8 cellular contexts compared by ENCODE assay signal in genomic region chr22:35914665-35915476, GRCh38.
DNase-seq lines count a peak whose midpoint lies in the region; ATAC-seq and TF ChIP-seq lines count a peak whose summit lies in the region.

No MANE protein-coding gene starts in this region.

- H3K27me3 ChIP-seq in IMR-90 (ENCODE audit: control insufficient read depth, insufficient read depth, low read length) (no peaks in the 10 kb centered on the region), Peyer's patch (no peaks in the 10 kb centered on the region), right lobe of liver (no peaks in the 10 kb centered on the region)

- TF ChIP-seq POLR2A in IMR-90 (IDR thresholded peaks at IDR 0.05; ENCODE audit: low read depth, low read length) = no peak
- TF ChIP-seq POLR2A in Peyer's patch (IDR thresholded peaks at IDR 0.05) = no peak
- no peak for TF ChIP-seq POLR2A in right lobe of liver (IDR thresholded peaks at IDR 0.05)

- H3K27ac ChIP-seq in IMR-90 (ENCODE audit: insufficient read depth, low read length) (peak overlapping the region; percentile 80), Peyer's patch (peak overlapping the region; percentile 4 to 72 (median 62)), right lobe of liver (peak overlapping the region; percentile 31 to 76 (median 67)), temporal lobe (ENCODE audit: low read depth, low read length) (peak overlapping the region; percentile 92)

- dilution Hi-C loops in IMR-90 (cut with HindIII; ENCODE audit: low sequenced_read_pairs, unreplicated experiment) = no loop called here

- H3K18ac ChIP-seq in IMR-90 (ENCODE audit: low read depth, low read length) = 0 out of 2 replicates have a peak overlapping the region, but pooled peaks have one; percentile 11

- TF ChIP-seq CTCF in CD14-positive monocyte (IDR thresholded peaks at IDR 0.05) (no peak), IMR-90 (conservative IDR thresholded peaks at IDR 0.05; ENCODE audit: low read depth, low read length) (no peak), Peyer's patch (IDR thresholded peaks at IDR 0.05) (no peak), right lobe of liver (IDR thresholded peaks at IDR 0.05) (no peak)

- H4K5ac ChIP-seq in IMR-90 (ENCODE audit: low read depth, low read length) = no peak overlapping the region

- peak overlapping the region; percentile 18; the same call in 1 of the 2 replicates for H2BK20ac ChIP-seq in IMR-90 (ENCODE audit: low read depth, low read length)

- peak overlapping the region; percentile 59 for H3K14ac ChIP-seq in IMR-90 (replicated peaks; ENCODE audit: low read depth, low read length)

- in situ Hi-C loops in IMR-90 (cut with MboI; ENCODE audit: low sequenced_read_pairs) = no loop called here

- ATAC-seq in IMR-90 (ENCODE audit: low read depth) (peak; percentile 94), right lobe of liver (peak; percentile 85 to 92 (median 90)), GM18907 (IDR thresholded peaks at IDR 0.05; ENCODE audit: unreplicated experiment) (no peak)

- H2BK15ac ChIP-seq in IMR-90 (ENCODE audit: low read depth, low read length) = peak overlapping the region; percentile 24; the same call in 1 of the 3 replicates

- peak overlapping the region; percentile 62 for H3K23ac ChIP-seq in IMR-90 (ENCODE audit: low read depth, low read length)

- H4K20me1 ChIP-seq in IMR-90 (ENCODE audit: insufficient read depth, low read length) = peaks cover 47% of the 10 kb centered on the region

- peak overlapping the region in 6 of 7 donors; percentile 37 to 90 (median 71) for H3K27ac Mint-ChIP-seq in CD14-positive monocyte

- H3K36me3 ChIP-seq in IMR-90 (ENCODE audit: control insufficient read depth, insufficient read depth, low read length) (no peaks in the 10 kb centered on the region), Peyer's patch (no peaks in the 10 kb centered on the region), right lobe of liver (no peaks in the 10 kb centered on the region)

- peaks cover 31 to 87% of the 10 kb centered on the region in 2 experiments for H3K79me1 ChIP-seq in IMR-90 (ENCODE audit: low read depth in 1 of 2, low read length in 2 of 2)

- H3K9ac ChIP-seq in IMR-90 (ENCODE audit: low read depth, low read length) = peak overlapping the region; percentile 64

- H3K4me3 ChIP-seq in IMR-90 (ENCODE audit: insufficient read depth, low read depth, low read length) (peak overlapping the region; percentile 36), Peyer's patch (peak overlapping the region in 3 of 4 donors; percentile 21 to 53 (median 50)), right lobe of liver (peak overlapping the region; percentile 14 to 36 (median 26))

- H3K9me3 ChIP-seq in IMR-90 (ENCODE audit: control insufficient read depth, insufficient read depth, low read length) = no peaks in the 10 kb centered on the region
- no peaks in the 10 kb centered on the region for H3K9me3 ChIP-seq in Peyer's patch
- H3K9me3 ChIP-seq in right lobe of liver = no peaks in the 10 kb centered on the region

- 0% methylated on average over 2 of the region's 9 CpGs; no CpG with 5 or more reads in 1 of the 2 experiments for WGBS in IMR-90 (ENCODE audit: extremely low coverage in 2 of 2, insufficient read length in 1 of 2), 2 experiments
- WGBS in right lobe of liver (ENCODE audit: insufficient coverage, low coverage, low lambda C conversion rate, missing lambda C conversion rate) = 2% methylated on average over 9 of the region's 9 CpGs

- intact Hi-C loops in CD14-positive monocyte (cut with micrococcal nuclease) (loop anchor here in 1 of 2 donors (10.0 kb wide), 1 partner anchor 280 kb away; no protein-coding TSS in a partner anchor), IMR-90 (cut with micrococcal nuclease) (loop anchor here (1.0 to 5.0 kb wide), 2 partner anchors 76 to 563 kb away; no protein-coding TSS in a partner anchor), right lobe of liver (cut with DNase I) (no loop called here)

- H3K27me3 Mint-ChIP-seq in CD14-positive monocyte (ENCODE audit: low read depth in 3 of 3) = peaks cover 0 to 2% (median 1%) of the 10 kb centered on the region in 3 donors

- H3K36me3 Mint-ChIP-seq in CD14-positive monocyte = no peaks in the 10 kb centered on the region

- H3K4me1 ChIP-seq in IMR-90 (ENCODE audit: control insufficient read depth, insufficient read depth, low read length) (peaks cover 12% of the 10 kb centered on the region), Peyer's patch (peaks cover 0 to 24% (median 0%) of the 10 kb centered on the region in 4 donors), right lobe of liver (peaks cover 0 to 56% (median 25%) of the 10 kb centered on the region in 4 donors)

- H3K4me3 Mint-ChIP-seq in CD14-positive monocyte = peak overlapping the region; percentile 74 to 89

- peak overlapping the region; percentile 94 for H3K4me2 ChIP-seq in IMR-90 (ENCODE audit: low read depth, low read length)

- peak overlapping the region in 1 of 2 experiments; percentile 72; a peak in 2 of 4 replicates for H4K8ac ChIP-seq in IMR-90 (ENCODE audit: low read depth in 2 of 2, low read length in 2 of 2)

- H3K4ac ChIP-seq in IMR-90 (ENCODE audit: low read depth, low read length) = peak overlapping the region; percentile 75

- peak overlapping the region; percentile 77 for H2BK5ac ChIP-seq in IMR-90 (ENCODE audit: low read depth, low read length, poor library complexity, severe bottlenecking)

- peaks cover 39% of the 10 kb centered on the region for H3K4me1 Mint-ChIP-seq in CD14-positive monocyte

- H4K91ac ChIP-seq in IMR-90 (ENCODE audit: insufficient read depth, low read depth, low read length) = peak overlapping the region; percentile 26

- BruUV-seq in IMR-90 (replicated peaks; lab: Mats Ljungman, UMichigan) = no TSS peak

- no peak for TF ChIP-seq RAD21 in IMR-90 (IDR thresholded peaks at IDR 0.05; ENCODE audit: low read length)

- H3K9me3 Mint-ChIP-seq in CD14-positive monocyte = no peaks in the 10 kb centered on the region

- H3K56ac ChIP-seq in IMR-90 (ENCODE audit: extremely low read depth, insufficient read depth, low read length) = peak overlapping the region; percentile 63; the same call in 1 of the 2 replicates

- peak overlapping the region; percentile 33 for H2BK120ac ChIP-seq in IMR-90 (ENCODE audit: low read depth, low read length)

- DNase-seq in CD14-positive monocyte (ENCODE audit: low spot score) (no peak), IMR-90 (peak; percentile 91), Peyer's patch (peak in 1 of 3 donors; percentile 75), ecto neural progenitor cell (ENCODE audit: low spot score) (peak; percentile 77), right lobe of liver (peak in 1 of 3 donors; percentile 69)
- no peak for DNase-seq in stimulated activated CD4-positive, alpha-beta T cell treated with anti-CD3 and anti-CD28 coated beads, Interleukin-4, amount 100 ng/mL, for 4 hours

- H2AK5ac ChIP-seq in IMR-90 (ENCODE audit: low read depth, low read length) = peak overlapping the region; percentile 56; the same call in 1 of the 2 replicates

- H3K9me1 ChIP-seq in IMR-90 (ENCODE audit: insufficient read depth, low read length) = peaks cover 19% of the 10 kb centered on the region

- POLR2A ChIA-PET in IMR-90 (lab: Charles Lee; ENCODE audit: unreplicated experiment) = interaction anchor here (0.6 to 0.9 kb wide), 2 partner anchors 285 to 287 kb away, joined by 4 to 5 read pairs; no protein-coding TSS in a partner anchor

- H2AK9ac ChIP-seq in IMR-90 (replicated peaks; ENCODE audit: low read depth, low read length, poor library complexity) = peak overlapping the region; percentile 83

- CTCF ChIA-PET in IMR-90 (lab: Yijun Ruan, JAX) = interaction anchor here (1.2 to 1.4 kb wide), 3 partner anchors 75 to 288 kb away, joined by 3 to 7 read pairs (median 3); no protein-coding TSS in a partner anchor

- H2AFZ ChIP-seq in IMR-90 (replicated peaks; ENCODE audit: low read length, poor library complexity) = no peak overlapping the region

TF ChIP-seq in IMR-90, 13 proteins besides CTCF, POLR2A, EP300 and RAD21:
- TF ChIP-seq NFE2L2 (IDR thresholded peaks at IDR 0.05; ENCODE audit: low read depth, low read length) (no peak), RFX5 (IDR thresholded peaks at IDR 0.05; ENCODE audit: low read depth, low read length) (no peak), MAFK (IDR thresholded peaks at IDR 0.05; ENCODE audit: low read depth, low read length) (no peak), BHLHE40 (IDR thresholded peaks at IDR 0.05; ENCODE audit: low read depth, low read length) (0 out of 2 replicates have a peak, but pooled peaks have one; percentile 6)
TF ChIP-seq in IMR-90: peak in this region for 1.

Comparison
In these comparisons a context has a peak if more than half of its experiments do, and no peak if none do; other contexts are left out.
1. DNase-seq: peak in IMR-90 (single experiment) and ecto neural progenitor cell (single experiment); none in CD14-positive monocyte (single experiment) and stimulated activated CD4-positive, alpha-beta T cell treated with anti-CD3 and anti-CD28 coated beads, Interleukin-4, amount 100 ng/mL, for 4 hours (0 of 2).
2. Peak in every context shown above with its lines, with median percentiles within 50 percentile points of each other: H3K27ac ChIP-seq and H3K4me3 ChIP-seq.